Comparison of ENCODE assay signal across 1 cellular context in the genomic region with DNA sequence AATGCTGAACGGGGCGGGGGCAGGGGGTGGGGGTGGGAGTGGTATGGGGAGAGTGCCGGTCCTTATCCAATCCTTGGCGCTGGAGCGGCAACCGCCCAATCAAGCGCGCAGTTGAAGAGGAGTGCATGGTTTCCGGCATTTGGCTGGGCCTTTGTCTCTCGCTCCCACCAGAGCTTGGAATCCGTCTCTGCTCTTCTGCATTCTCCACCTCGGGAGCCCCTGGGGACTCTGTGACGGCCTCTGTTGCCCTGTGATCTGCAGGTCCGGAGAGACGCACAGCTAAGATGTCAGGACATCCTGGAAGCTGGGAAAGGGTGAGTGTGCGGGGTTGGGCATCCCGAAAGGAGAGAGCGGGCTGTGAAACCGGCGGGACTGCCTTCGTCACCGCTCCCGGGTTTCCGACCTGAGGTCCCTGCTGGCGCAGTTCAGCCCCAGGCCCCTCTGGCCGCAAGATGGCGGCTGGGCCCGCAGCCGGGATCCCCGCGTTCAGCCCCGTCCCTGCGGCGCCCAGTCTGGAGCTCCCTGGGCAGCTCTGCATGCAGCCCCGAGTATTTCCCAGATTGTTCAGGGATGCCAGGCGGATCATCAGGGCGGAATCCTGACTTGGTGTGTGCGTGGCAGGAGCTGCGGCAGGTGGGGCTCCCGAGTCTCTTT.
A peak's percentile ranks its signal among the peaks of the same experiment; 100 is the strongest.
TF ChIP-seq lines count a peak whose summit lies in the region.

No MANE protein-coding gene starts in this region.

TF ChIP-seq in K562, 482 proteins besides CTCF, POLR2A, EP300 and RAD21 (continued from another document and continues in another):
- TF ChIP-seq RERE (CRISPR knock-in tag; IDR thresholded peaks at IDR 0.05; ENCODE audit: borderline replicate concordance), result no peak
- TF ChIP-seq, protein P1, sequence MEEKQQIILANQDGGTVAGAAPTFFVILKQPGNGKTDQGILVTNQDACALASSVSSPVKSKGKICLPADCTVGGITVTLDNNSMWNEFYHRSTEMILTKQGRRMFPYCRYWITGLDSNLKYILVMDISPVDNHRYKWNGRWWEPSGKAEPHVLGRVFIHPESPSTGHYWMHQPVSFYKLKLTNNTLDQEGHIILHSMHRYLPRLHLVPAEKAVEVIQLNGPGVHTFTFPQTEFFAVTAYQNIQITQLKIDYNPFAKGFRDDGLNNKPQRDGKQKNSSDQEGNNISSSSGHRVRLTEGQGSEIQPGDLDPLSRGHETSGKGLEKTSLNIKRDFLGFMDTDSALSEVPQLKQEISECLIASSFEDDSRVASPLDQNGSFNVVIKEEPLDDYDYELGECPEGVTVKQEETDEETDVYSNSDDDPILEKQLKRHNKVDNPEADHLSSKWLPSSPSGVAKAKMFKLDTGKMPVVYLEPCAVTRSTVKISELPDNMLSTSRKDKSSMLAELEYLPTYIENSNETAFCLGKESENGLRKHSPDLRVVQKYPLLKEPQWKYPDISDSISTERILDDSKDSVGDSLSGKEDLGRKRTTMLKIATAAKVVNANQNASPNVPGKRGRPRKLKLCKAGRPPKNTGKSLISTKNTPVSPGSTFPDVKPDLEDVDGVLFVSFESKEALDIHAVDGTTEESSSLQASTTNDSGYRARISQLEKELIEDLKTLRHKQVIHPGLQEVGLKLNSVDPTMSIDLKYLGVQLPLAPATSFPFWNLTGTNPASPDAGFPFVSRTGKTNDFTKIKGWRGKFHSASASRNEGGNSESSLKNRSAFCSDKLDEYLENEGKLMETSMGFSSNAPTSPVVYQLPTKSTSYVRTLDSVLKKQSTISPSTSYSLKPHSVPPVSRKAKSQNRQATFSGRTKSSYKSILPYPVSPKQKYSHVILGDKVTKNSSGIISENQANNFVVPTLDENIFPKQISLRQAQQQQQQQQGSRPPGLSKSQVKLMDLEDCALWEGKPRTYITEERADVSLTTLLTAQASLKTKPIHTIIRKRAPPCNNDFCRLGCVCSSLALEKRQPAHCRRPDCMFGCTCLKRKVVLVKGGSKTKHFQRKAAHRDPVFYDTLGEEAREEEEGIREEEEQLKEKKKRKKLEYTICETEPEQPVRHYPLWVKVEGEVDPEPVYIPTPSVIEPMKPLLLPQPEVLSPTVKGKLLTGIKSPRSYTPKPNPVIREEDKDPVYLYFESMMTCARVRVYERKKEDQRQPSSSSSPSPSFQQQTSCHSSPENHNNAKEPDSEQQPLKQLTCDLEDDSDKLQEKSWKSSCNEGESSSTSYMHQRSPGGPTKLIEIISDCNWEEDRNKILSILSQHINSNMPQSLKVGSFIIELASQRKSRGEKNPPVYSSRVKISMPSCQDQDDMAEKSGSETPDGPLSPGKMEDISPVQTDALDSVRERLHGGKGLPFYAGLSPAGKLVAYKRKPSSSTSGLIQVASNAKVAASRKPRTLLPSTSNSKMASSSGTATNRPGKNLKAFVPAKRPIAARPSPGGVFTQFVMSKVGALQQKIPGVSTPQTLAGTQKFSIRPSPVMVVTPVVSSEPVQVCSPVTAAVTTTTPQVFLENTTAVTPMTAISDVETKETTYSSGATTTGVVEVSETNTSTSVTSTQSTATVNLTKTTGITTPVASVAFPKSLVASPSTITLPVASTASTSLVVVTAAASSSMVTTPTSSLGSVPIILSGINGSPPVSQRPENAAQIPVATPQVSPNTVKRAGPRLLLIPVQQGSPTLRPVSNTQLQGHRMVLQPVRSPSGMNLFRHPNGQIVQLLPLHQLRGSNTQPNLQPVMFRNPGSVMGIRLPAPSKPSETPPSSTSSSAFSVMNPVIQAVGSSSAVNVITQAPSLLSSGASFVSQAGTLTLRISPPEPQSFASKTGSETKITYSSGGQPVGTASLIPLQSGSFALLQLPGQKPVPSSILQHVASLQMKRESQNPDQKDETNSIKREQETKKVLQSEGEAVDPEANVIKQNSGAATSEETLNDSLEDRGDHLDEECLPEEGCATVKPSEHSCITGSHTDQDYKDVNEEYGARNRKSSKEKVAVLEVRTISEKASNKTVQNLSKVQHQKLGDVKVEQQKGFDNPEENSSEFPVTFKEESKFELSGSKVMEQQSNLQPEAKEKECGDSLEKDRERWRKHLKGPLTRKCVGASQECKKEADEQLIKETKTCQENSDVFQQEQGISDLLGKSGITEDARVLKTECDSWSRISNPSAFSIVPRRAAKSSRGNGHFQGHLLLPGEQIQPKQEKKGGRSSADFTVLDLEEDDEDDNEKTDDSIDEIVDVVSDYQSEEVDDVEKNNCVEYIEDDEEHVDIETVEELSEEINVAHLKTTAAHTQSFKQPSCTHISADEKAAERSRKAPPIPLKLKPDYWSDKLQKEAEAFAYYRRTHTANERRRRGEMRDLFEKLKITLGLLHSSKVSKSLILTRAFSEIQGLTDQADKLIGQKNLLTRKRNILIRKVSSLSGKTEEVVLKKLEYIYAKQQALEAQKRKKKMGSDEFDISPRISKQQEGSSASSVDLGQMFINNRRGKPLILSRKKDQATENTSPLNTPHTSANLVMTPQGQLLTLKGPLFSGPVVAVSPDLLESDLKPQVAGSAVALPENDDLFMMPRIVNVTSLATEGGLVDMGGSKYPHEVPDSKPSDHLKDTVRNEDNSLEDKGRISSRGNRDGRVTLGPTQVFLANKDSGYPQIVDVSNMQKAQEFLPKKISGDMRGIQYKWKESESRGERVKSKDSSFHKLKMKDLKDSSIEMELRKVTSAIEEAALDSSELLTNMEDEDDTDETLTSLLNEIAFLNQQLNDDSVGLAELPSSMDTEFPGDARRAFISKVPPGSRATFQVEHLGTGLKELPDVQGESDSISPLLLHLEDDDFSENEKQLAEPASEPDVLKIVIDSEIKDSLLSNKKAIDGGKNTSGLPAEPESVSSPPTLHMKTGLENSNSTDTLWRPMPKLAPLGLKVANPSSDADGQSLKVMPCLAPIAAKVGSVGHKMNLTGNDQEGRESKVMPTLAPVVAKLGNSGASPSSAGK (IDR thresholded peaks at IDR 0.05), result peak; percentile 39; the same call in 1 of the 2 replicates
- no peak for TF ChIP-seq CBFA2T3 (IDR thresholded peaks at IDR 0.05)
- 0 out of 2 replicates have a peak, but pooled peaks have one; percentile 32 for TF ChIP-seq CREM (IDR thresholded peaks at IDR 0.05; ENCODE audit: low read depth)
- TF ChIP-seq ETV1 (tag; conservative IDR thresholded peaks at IDR 0.05; ENCODE audit: low read depth), result no peak
- no peak for TF ChIP-seq MBD2 (IDR thresholded peaks at IDR 0.05; ENCODE audit: borderline replicate concordance, low read depth)
- no peak for TF ChIP-seq THRB (CRISPR knock-in tag; conservative IDR thresholded peaks at IDR 0.05)
- peak; percentile 64 for TF ChIP-seq PHF20 (IDR thresholded peaks at IDR 0.05; ENCODE audit: partially characterized antibody)
- TF ChIP-seq POLR2AphosphoS5 (IDR thresholded peaks at IDR 0.05; ENCODE audit: control insufficient read depth, insufficient read depth, low read depth, low read length), result peak; percentile 54
- no peak for TF ChIP-seq KDM1A (IDR thresholded peaks at IDR 0.05)
- peak; percentile 88 for TF ChIP-seq RBFOX2 (IDR thresholded peaks at IDR 0.05; ENCODE audit: low read depth, low read length)
- peak; percentile 81; the same call in 1 of the 2 replicates for TF ChIP-seq NFRKB (IDR thresholded peaks at IDR 0.05; ENCODE audit: low read depth)
- no peak for TF ChIP-seq MECOM (CRISPR knock-in tag; IDR thresholded peaks at IDR 0.05)
- no peak for TF ChIP-seq CREBBP (IDR thresholded peaks at IDR 0.05; ENCODE audit: low read depth, low read length)
- no peak for TF ChIP-seq E2F3 (CRISPR knock-in tag; IDR thresholded peaks at IDR 0.05)
- peak; percentile 5 to 26 for TF ChIP-seq E2F6 (IDR thresholded peaks at IDR 0.05; ENCODE audit: borderline replicate concordance in 1 of 2, extremely low read depth in 1 of 2, insufficient read depth in 1 of 2, insufficient read length in 1 of 2, low read depth in 1 of 2, low read length in 1 of 2, poor library complexity in 1 of 2, severe bottlenecking in 1 of 2)
- TF ChIP-seq ZNF780A (CRISPR knock-in tag; IDR thresholded peaks at IDR 0.05), result no peak
- no peak for TF ChIP-seq BCL6 (CRISPR knock-in tag; IDR thresholded peaks at IDR 0.05)
- TF ChIP-seq L3MBTL2 (IDR thresholded peaks at IDR 0.05), result peak; percentile 69
- TF ChIP-seq ZNF41 (CRISPR knock-in tag; conservative IDR thresholded peaks at IDR 0.05), result no peak
- TF ChIP-seq GABPA (tag; conservative IDR thresholded peaks at IDR 0.05; ENCODE audit: low read depth), result peak; percentile 37
- peak; percentile 51 for TF ChIP-seq NFYB (IDR thresholded peaks at IDR 0.05; ENCODE audit: extremely low read depth, insufficient read length)
- no peak for TF ChIP-seq ZNF146 (CRISPR knock-in tag; IDR thresholded peaks at IDR 0.05; ENCODE audit: unreplicated experiment)
- TF ChIP-seq TEAD4 (IDR thresholded peaks at IDR 0.05; ENCODE audit: low read length), result no peak
- TF ChIP-seq TEAD4 (CRISPR knock-in tag; IDR thresholded peaks at IDR 0.05; ENCODE audit: borderline replicate concordance), result no peak
- TF ChIP-seq ZNF445 (CRISPR knock-in tag; IDR thresholded peaks at IDR 0.05; ENCODE audit: low read depth), result no peak
- TF ChIP-seq TAF1 (IDR thresholded peaks at IDR 0.05; ENCODE audit: control insufficient read depth, extremely low read depth, insufficient read depth, low read length, severe bottlenecking), result peak; percentile 64
- TF ChIP-seq PHTF2 (CRISPR knock-in tag; IDR thresholded peaks at IDR 0.05), result no peak
- no peak for TF ChIP-seq HMG20A (CRISPR knock-in tag; conservative IDR thresholded peaks at IDR 0.05)
- TF ChIP-seq, protein P2, sequence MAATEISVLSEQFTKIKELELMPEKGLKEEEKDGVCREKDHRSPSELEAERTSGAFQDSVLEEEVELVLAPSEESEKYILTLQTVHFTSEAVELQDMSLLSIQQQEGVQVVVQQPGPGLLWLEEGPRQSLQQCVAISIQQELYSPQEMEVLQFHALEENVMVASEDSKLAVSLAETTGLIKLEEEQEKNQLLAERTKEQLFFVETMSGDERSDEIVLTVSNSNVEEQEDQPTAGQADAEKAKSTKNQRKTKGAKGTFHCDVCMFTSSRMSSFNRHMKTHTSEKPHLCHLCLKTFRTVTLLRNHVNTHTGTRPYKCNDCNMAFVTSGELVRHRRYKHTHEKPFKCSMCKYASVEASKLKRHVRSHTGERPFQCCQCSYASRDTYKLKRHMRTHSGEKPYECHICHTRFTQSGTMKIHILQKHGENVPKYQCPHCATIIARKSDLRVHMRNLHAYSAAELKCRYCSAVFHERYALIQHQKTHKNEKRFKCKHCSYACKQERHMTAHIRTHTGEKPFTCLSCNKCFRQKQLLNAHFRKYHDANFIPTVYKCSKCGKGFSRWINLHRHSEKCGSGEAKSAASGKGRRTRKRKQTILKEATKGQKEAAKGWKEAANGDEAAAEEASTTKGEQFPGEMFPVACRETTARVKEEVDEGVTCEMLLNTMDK (IDR thresholded peaks at IDR 0.05; ENCODE audit: borderline replicate concordance, insufficient read depth, low read depth, low read length, poor library complexity, severe bottlenecking), result no peak
- TF ChIP-seq MCM5 (IDR thresholded peaks at IDR 0.05; ENCODE audit: low read depth), result no peak
- TF ChIP-seq EP400 (IDR thresholded peaks at IDR 0.05), result peak; percentile 78
